Comparison of ENCODE assay signal across 1 cellular context in the genomic region with DNA sequence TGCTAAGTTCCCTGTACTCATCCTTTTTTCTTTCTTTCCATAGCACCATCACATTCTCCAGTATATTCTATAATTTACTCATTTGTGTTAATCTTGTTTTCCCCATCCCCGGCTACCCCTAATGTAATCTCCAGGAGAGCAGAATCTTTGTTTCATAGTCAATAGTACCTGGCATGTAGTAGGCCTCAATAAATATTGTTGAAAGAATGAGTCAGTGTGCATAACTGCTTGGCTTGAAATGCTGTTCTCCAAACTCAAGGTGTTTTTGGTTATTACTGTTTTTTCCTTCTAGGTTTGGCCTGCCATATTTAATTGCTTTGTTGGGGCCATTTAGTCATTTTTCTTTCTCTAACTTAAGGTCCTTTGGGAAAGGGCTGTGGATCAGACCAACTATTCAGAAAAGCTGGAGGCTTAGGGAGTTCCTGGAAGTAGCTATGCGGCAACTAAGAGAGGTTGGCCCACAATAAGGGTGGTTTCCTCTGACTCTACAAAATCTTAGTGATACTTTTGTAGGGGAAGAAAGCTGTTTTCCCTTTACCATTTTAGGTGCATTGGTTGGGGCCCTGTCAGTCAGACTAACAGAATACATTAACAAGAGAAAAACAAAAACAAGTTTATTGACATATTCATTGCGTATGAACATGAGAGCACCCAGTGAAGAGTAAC.
TF ChIP-seq lines count a peak whose summit lies in the region.

No MANE protein-coding gene starts in this region.

TF ChIP-seq in GM12878, 131 proteins besides CTCF, POLR2A, EP300 and RAD21:
- TF ChIP-seq PKNOX1 (IDR thresholded peaks at IDR 0.05): peak; percentile 45; the same call in 1 of the 2 replicates
- TF ChIP-seq CHD2 (IDR thresholded peaks at IDR 0.05; ENCODE audit: borderline replicate concordance, low read depth, low read length): no peak
